33 cellular contexts compared by ENCODE assay signal in the genomic region with DNA sequence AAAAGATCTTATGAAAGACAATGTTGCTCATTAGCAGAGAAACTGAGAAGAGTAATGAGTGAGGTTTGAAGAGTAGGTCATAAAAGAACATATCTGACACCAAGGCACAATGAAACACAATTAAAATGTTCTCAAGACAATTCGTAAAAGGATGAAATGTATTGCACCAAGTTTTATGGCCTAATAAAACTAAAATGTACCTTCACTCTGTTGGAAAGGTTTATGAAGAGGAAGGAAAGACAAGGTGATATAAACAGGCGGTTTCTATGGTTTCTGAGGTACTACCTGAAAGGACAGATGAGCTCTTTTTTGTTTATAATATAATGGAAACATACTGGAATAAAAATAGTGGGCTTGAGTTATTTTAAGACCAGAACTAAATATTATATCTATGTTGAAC.
"Had no signal": no experiment of that assay in that cellular context is flagged by ENCODE, and none has a peak within 500 bp of the region (broad histone marks: within the 10 kb centered on the region; RNA-seq: fewer than 3 reads in every experiment).

No MANE protein-coding gene starts in this region.

- ATAC-seq: activated CD8-positive, alpha-beta T cell treated with anti-CD3 and anti-CD28 coated beads for 36 hours; activated naive CD4-positive, alpha-beta T cell treated with anti-CD3 and anti-CD28 coated beads, Interleukin-2, amount 50 U/mL, for 72 hours; activated T-cell treated with anti-CD3 and anti-CD28 coated beads, Interleukin-2, amount 50 U/mL, for 4 hours; activated T-cell treated with anti-CD3 and anti-CD28 coated beads, Interleukin-2, amount 50 U/mL, for 72 hours; activated T-helper 17 cell treated with anti-CD3 and anti-CD28 coated beads, Interleukin-2, amount 50 U/mL, for 72 hours; body of pancreas had no signal

- H3K9me3 ChIP-seq: adrenal gland, body of pancreas, breast epithelium had no signal

- H3K27ac ChIP-seq: adrenal gland, body of pancreas, brain microvascular endothelial cell, breast epithelium, VCaP had no signal

- FAIRE-seq: astrocyte, TTC549 had no signal

- H3K4me1 ChIP-seq: adrenal gland, body of pancreas, breast epithelium had no signal

- H3K4me3 ChIP-seq: adrenal gland, body of pancreas, breast epithelium had no signal

- DNase-seq: activated B cell treated with CpG ODN at 0.5 μM for 24 hours; activated CD4-positive, alpha-beta memory T cell treated with anti-CD3 and anti-CD28 coated beads for 36 hours; activated CD4-positive, alpha-beta T cell treated with anti-CD3 and anti-CD28 coated beads for 4 hours; activated CD4-positive, alpha-beta T cell treated with anti-CD3 and anti-CD28 coated beads, Interleukin-2, amount 10 ng/mL, durations not matched to agents 24 days and 14 days; activated CD4-positive, alpha-beta T cell treated with anti-CD3 and anti-CD28 coated beads, Interleukin-2, amount 50 U/mL, for 1 hour; activated CD4-positive, alpha-beta T cell treated with anti-CD3 and anti-CD28 coated beads, Interleukin-2, amount 50 U/mL, for 4 hours; activated CD4-positive, CD25-positive, alpha-beta regulatory T cell treated with anti-CD3 and anti-CD28 coated beads, Interleukin-2, amount 50 U/mL, for 72 hours; activated CD8-positive, alpha-beta memory T cell treated with anti-CD3 and anti-CD28 coated beads, Interleukin-2, amount 50 U/mL, for 4 hours; activated CD8-positive, alpha-beta T cell treated with anti-CD3 and anti-CD28 coated beads for 36 hours; activated effector memory CD4-positive, alpha-beta T cell treated with anti-CD3 and anti-CD28 coated beads, Interleukin-2, amount 50 U/mL, for 16 hours; activated gamma-delta T cell treated with Interleukin-2 at 50 U/mL for 16 hours; activated naive CD4-positive, alpha-beta T cell; activated naive CD4-positive, alpha-beta T cell treated with anti-CD3 and anti-CD28 coated beads for 36 hours; activated naive CD4-positive, alpha-beta T cell treated with anti-CD3 and anti-CD28 coated beads, Interleukin-2, amount 50 U/mL, for 16 hours; activated naive CD8-positive, alpha-beta T cell treated with anti-CD3 and anti-CD28 coated beads for 36 hours; activated T-cell treated with anti-CD3 and anti-CD28 coated beads for 4 hours; activated T-cell treated with anti-CD3 and anti-CD28 coated beads, Interleukin-2, amount 50 U/mL, for 1 hour; activated T-cell treated with anti-CD3 and anti-CD28 coated beads, Interleukin-2, amount 50 U/mL, for 4 hours; activated T-cell treated with anti-CD3 and anti-CD28 coated beads, Interleukin-2, amount 50 U/mL, for 72 hours; adrenal gland; amniotic stem cell; aorta; body of pancreas; brain microvascular endothelial cell; central memory CD4-positive, alpha-beta T cell; T-helper 2 cell; T-helper 9 cell had no signal
